In the genomic region with DNA sequence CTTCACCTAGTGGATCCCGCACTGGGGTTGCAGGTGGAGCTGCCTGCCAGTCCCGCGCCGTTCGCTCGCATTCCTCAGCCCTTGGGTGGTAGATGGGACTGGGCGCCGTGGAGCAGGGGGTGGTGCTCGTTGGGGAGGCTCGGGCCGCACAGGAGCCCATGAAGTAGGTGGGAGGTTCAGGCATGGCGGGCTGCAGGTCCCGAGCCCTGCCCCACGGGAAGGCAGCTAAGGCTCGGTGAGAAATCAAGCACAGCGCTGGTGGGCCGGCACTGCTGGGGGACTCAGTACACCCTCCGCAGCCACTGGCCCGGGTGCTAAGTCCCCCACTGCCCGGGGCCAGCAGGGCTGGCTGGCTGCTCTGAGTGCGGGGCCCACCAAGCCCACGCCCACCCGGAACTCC, we compare ENCODE assay signal across 11 cellular contexts. TPM values are rescaled to one million over a fixed set of nuclear protein-coding genes. Genes with fewer than 3 reads are reported as not detected.
"Had no signal": no experiment of that assay in that cellular context is flagged by ENCODE, and none has a peak within 500 bp of the region (broad histone marks: within the 10 kb centered on the region; RNA-seq: fewer than 3 reads in every experiment).

No MANE protein-coding gene starts in this region.

RNA-seq across cellular contexts. Expression of gene CAPSL, which starts 45.6 kb away (rescaled TPM):
- total RNA-seq: stomach, subcutaneous adipose tissue, suprapubic skin, temporal lobe, thoracic aorta, tibial nerve, transverse colon, upper lobe of right lung, ureter, urinary bladder, vagina had no signal
- polyA plus RNA-seq: stomach, urinary bladder had no signal
